ENCODE assay signal across 23 cellular contexts in genomic region chr3:3154879-3155610, GRCh38. TPM values are rescaled to one million over a fixed set of nuclear protein-coding genes. Genes with fewer than 3 reads are reported as not detected.
A peak's percentile ranks its signal among the peaks of the same experiment; 100 is the strongest.
DNase-seq lines count a peak whose midpoint lies in the region; ATAC-seq, FAIRE-seq and TF ChIP-seq lines count a peak whose summit lies in the region.
"Had no signal": no experiment of that assay in that cellular context is flagged by ENCODE, and none has a peak within 500 bp of the region (broad histone marks: within the 10 kb centered on the region; RNA-seq: fewer than 3 reads in every experiment).

No MANE protein-coding gene starts in this region.

- TF ChIP-seq EP300 in ovary (IDR thresholded peaks at IDR 0.05) = no peak

- POLR2A ChIA-PET in CD8-positive, alpha-beta memory T cell (lab: Charles Lee) = no interaction called here
- POLR2A ChIA-PET in naive thymus-derived CD4-positive, alpha-beta T cell (lab: Charles Lee) = interaction anchor here (0.7 to 1.8 kb wide), 2 partner anchors 9 to 20 kb away, joined by 3 to 6 read pairs; no protein-coding TSS in a partner anchor

- no peak for DNase-seq in CD8-positive, alpha-beta memory T cell
- DNase-seq in GM12892 (ENCODE audit: insufficient read length) (no peak), brain microvascular endothelial cell (no peak), CD14-positive monocyte (ENCODE audit: low spot score) (no peak), ovary (no peak)
- DNase-seq in activated naive CD8-positive, alpha-beta T cell treated with anti-CD3 and anti-CD28 coated beads for 36 hours = no peak
- no peak for DNase-seq in naive thymus-derived CD4-positive, alpha-beta T cell
- DNase-seq: activated effector memory CD4-positive, alpha-beta T cell treated with anti-CD3 and anti-CD28 coated beads, Interleukin-2, amount 50 U/mL, for 16 hours; AML-193; heart right ventricle; lower lobe of right lung; MM.1S; NCI-H1694; NCI-H82; OCI-M1; posterior cingulate gyrus; SIG-M5; stimulated activated CD4-positive, alpha-beta T cell treated with anti-CD3 and anti-CD28 coated beads, Interleukin-2, amount 100 ng/mL, for 24 hours; upper lobe of left lung had no signal

- no peaks in the 10 kb centered on the region for H3K9me3 ChIP-seq in CD8-positive, alpha-beta memory T cell (ENCODE audit: low read length)
- H3K9me3 ChIP-seq in naive thymus-derived CD4-positive, alpha-beta T cell (ENCODE audit: control insufficient read depth in 2 of 3, low read length in 3 of 3) = no peaks in the 10 kb centered on the region
- H3K9me3 ChIP-seq in ovary = no peaks in the 10 kb centered on the region
- H3K9me3 ChIP-seq: heart right ventricle, lower lobe of right lung, upper lobe of left lung had no signal

- H3K36me3 ChIP-seq in CD8-positive, alpha-beta memory T cell (ENCODE audit: insufficient read depth, low read length) = peaks cover 63% of the 10 kb centered on the region
- peaks cover 10 to 83% (median 40%) of the 10 kb centered on the region in 3 experiments for H3K36me3 ChIP-seq in naive thymus-derived CD4-positive, alpha-beta T cell (ENCODE audit: control insufficient read depth in 2 of 3, insufficient read depth in 3 of 3, low read length in 3 of 3)
- H3K36me3 ChIP-seq in brain microvascular endothelial cell (replicated peaks) = peaks cover 30% of the 10 kb centered on the region
- H3K36me3 ChIP-seq in ovary = no peaks in the 10 kb centered on the region

- CTCF ChIA-PET in CD8-positive, alpha-beta memory T cell (lab: Charles Lee) = interaction anchor here (1.1 kb wide), 1 partner anchor 15 kb away, joined by 3 read pairs; no protein-coding TSS in a partner anchor
- CTCF ChIA-PET in naive thymus-derived CD4-positive, alpha-beta T cell (lab: Charles Lee) = no interaction called here

- TF ChIP-seq CTCF in brain microvascular endothelial cell (IDR thresholded peaks at IDR 0.05; ENCODE audit: low read depth, low read length, missing control alignments) (no peak), CD14-positive monocyte (IDR thresholded peaks at IDR 0.05) (no peak), ovary (IDR thresholded peaks at IDR 0.05) (no peak)

- H3K9me3 Mint-ChIP-seq in CD8-positive, alpha-beta memory T cell = no peaks in the 10 kb centered on the region
- H3K9me3 Mint-ChIP-seq in activated naive CD8-positive, alpha-beta T cell treated with anti-CD3 and anti-CD28 coated beads for 36 hours = no peaks in the 10 kb centered on the region
- no peaks in the 10 kb centered on the region for H3K9me3 Mint-ChIP-seq in naive thymus-derived CD4-positive, alpha-beta T cell
- no peaks in the 10 kb centered on the region for H3K9me3 Mint-ChIP-seq in CD14-positive monocyte
- H3K9me3 Mint-ChIP-seq: IgD-negative memory B cell; T-helper 1 cell treated with Interleukin-12 subunit alpha and Interleukin-12 subunit beta and Interleukin-4 antibody, amounts not matched to agents 30 μg/mL and 1 μg/mL, for 36 hours had no signal

- peaks cover 13% of the 10 kb centered on the region for H3K4me1 ChIP-seq in CD8-positive, alpha-beta memory T cell (ENCODE audit: insufficient read depth, low read length)
- peaks cover 4 to 7% of the 10 kb centered on the region in 2 donors for H3K4me1 ChIP-seq in naive thymus-derived CD4-positive, alpha-beta T cell (ENCODE audit: control insufficient read depth in 2 of 2, insufficient read depth in 2 of 2, low read length in 2 of 2)
- no peaks in the 10 kb centered on the region for H3K4me1 ChIP-seq in ovary (ENCODE audit: insufficient read depth)

- in situ Hi-C loops in brain microvascular endothelial cell (cut with HindIII; ENCODE audit: low pct_ligation_motif_present, low sequenced_read_pairs) = no loop called here

- FAIRE-seq in GM12892 (lab: Jason Lieb, UNC) = no peak

- H3K27ac Mint-ChIP-seq in CD8-positive, alpha-beta memory T cell = peak overlapping the region in 7 of 8 donors; percentile 3 to 85 (median 56)
- peak overlapping the region; percentile 14 for H3K27ac Mint-ChIP-seq in activated naive CD8-positive, alpha-beta T cell treated with anti-CD3 and anti-CD28 coated beads for 36 hours
- peak overlapping the region; percentile 15 to 89 (median 76) for H3K27ac Mint-ChIP-seq in naive thymus-derived CD4-positive, alpha-beta T cell
- H3K27ac Mint-ChIP-seq in CD14-positive monocyte = peak overlapping the region in 3 of 7 donors; percentile 4 to 11 (median 10)
- H3K27ac Mint-ChIP-seq: T-helper 1 cell treated with Interleukin-12 subunit alpha and Interleukin-12 subunit beta and Interleukin-4 antibody, amounts not matched to agents 30 μg/mL and 1 μg/mL, for 36 hours had no signal

- WGBS in ovary, 3 donors = 92 to 95% (median 95%) methylated on average over 5 of the region's 5 CpGs

- intact Hi-C loops in naive thymus-derived CD4-positive, alpha-beta T cell (cut with micrococcal nuclease) = loop anchor here in 1 of 2 donors (1.0 kb wide), 1 partner anchor 9 kb away; no protein-coding TSS in a partner anchor
- intact Hi-C loops in CD14-positive monocyte (cut with micrococcal nuclease) = no loop called here
- intact Hi-C loops in ovary (cut with DNase I) = no loop called here

- no peaks in the 10 kb centered on the region for H3K27me3 Mint-ChIP-seq in CD8-positive, alpha-beta memory T cell
- H3K27me3 Mint-ChIP-seq in activated naive CD8-positive, alpha-beta T cell treated with anti-CD3 and anti-CD28 coated beads for 36 hours = no peaks in the 10 kb centered on the region
- no peaks in the 10 kb centered on the region for H3K27me3 Mint-ChIP-seq in naive thymus-derived CD4-positive, alpha-beta T cell
- H3K27me3 Mint-ChIP-seq in CD14-positive monocyte (ENCODE audit: low read depth in 3 of 3) = no peaks in the 10 kb centered on the region
- H3K27me3 Mint-ChIP-seq: IgD-negative memory B cell had no signal

- H3K4me3 ChIP-seq in CD8-positive, alpha-beta memory T cell (ENCODE audit: low read length) = no peak overlapping the region
- H3K4me3 ChIP-seq in naive thymus-derived CD4-positive, alpha-beta T cell (ENCODE audit: low read length) = no peak overlapping the region
- no peak overlapping the region for H3K4me3 ChIP-seq in brain microvascular endothelial cell (ENCODE audit: low read depth, low read length)
- H3K4me3 ChIP-seq in ovary = no peak overlapping the region
- H3K4me3 ChIP-seq: heart right ventricle, lower lobe of right lung, upper lobe of left lung had no signal

- TF ChIP-seq POLR2A in GM12892 (IDR thresholded peaks at IDR 0.05; ENCODE audit: low read depth, low read length) (peak; percentile 41; the same call in 1 of the 2 replicates), ovary (IDR thresholded peaks at IDR 0.05) (no peak)

- no peaks in the 10 kb centered on the region for H3K27me3 ChIP-seq in CD8-positive, alpha-beta memory T cell (ENCODE audit: insufficient read depth, low read length, poor library complexity, severe bottlenecking)
- no peaks in the 10 kb centered on the region for H3K27me3 ChIP-seq in naive thymus-derived CD4-positive, alpha-beta T cell (ENCODE audit: control insufficient read depth in 2 of 2, insufficient read depth in 2 of 2, low read length in 2 of 2)
- no peaks in the 10 kb centered on the region for H3K27me3 ChIP-seq in brain microvascular endothelial cell (replicated peaks)
- no peaks in the 10 kb centered on the region for H3K27me3 ChIP-seq in ovary
- H3K27me3 ChIP-seq: heart right ventricle, upper lobe of left lung had no signal

- peaks cover 7 to 93% (median 26%) of the 10 kb centered on the region in 3 donors for H3K36me3 Mint-ChIP-seq in CD8-positive, alpha-beta memory T cell
- H3K36me3 Mint-ChIP-seq in activated naive CD8-positive, alpha-beta T cell treated with anti-CD3 and anti-CD28 coated beads for 36 hours = peaks cover 37% of the 10 kb centered on the region
- peaks cover 6 to 54% (median 39%) of the 10 kb centered on the region in 5 donors for H3K36me3 Mint-ChIP-seq in naive thymus-derived CD4-positive, alpha-beta T cell
- H3K36me3 Mint-ChIP-seq in CD14-positive monocyte = peaks cover 85 to 92% of the 10 kb centered on the region in 2 donors

- peaks cover 26 to 75% (median 68%) of the 10 kb centered on the region in 3 donors for H3K4me1 Mint-ChIP-seq in CD8-positive, alpha-beta memory T cell
- H3K4me1 Mint-ChIP-seq in activated naive CD8-positive, alpha-beta T cell treated with anti-CD3 and anti-CD28 coated beads for 36 hours = peaks cover 23% of the 10 kb centered on the region
- H3K4me1 Mint-ChIP-seq in naive thymus-derived CD4-positive, alpha-beta T cell = peaks cover 10 to 86% (median 55%) of the 10 kb centered on the region in 7 donors
- H3K4me1 Mint-ChIP-seq in CD14-positive monocyte = no peaks in the 10 kb centered on the region

- no peak overlapping the region for H3K4me3 Mint-ChIP-seq in CD8-positive, alpha-beta memory T cell
- H3K4me3 Mint-ChIP-seq in activated naive CD8-positive, alpha-beta T cell treated with anti-CD3 and anti-CD28 coated beads for 36 hours = no peak overlapping the region
- no peak overlapping the region for H3K4me3 Mint-ChIP-seq in naive thymus-derived CD4-positive, alpha-beta T cell
- no peak overlapping the region for H3K4me3 Mint-ChIP-seq in CD14-positive monocyte
- H3K4me3 Mint-ChIP-seq: IgD-negative memory B cell; T-helper 1 cell treated with Interleukin-12 subunit alpha and Interleukin-12 subunit beta and Interleukin-4 antibody, amounts not matched to agents 30 μg/mL and 1 μg/mL, for 36 hours had no signal

- no peak for ATAC-seq in naive thymus-derived CD4-positive, alpha-beta T cell
- ATAC-seq: heart right ventricle, lower lobe of right lung had no signal

- H3K27ac ChIP-seq in CD8-positive, alpha-beta memory T cell (ENCODE audit: low read depth, low read length) = no peak overlapping the region
- H3K27ac ChIP-seq in naive thymus-derived CD4-positive, alpha-beta T cell (ENCODE audit: low read depth, low read length) = peak overlapping the region; percentile 37
- no peak overlapping the region for H3K27ac ChIP-seq in brain microvascular endothelial cell
- no peak overlapping the region for H3K27ac ChIP-seq in ovary
- H3K27ac ChIP-seq: lower lobe of right lung had no signal

RNA-seq across cellular contexts. Expression of gene CRBN, which starts 24.4 kb away (rescaled TPM):
- 10 to 100 TPM; 41.7 to 47.8 TPM for total RNA-seq in CD8-positive, alpha-beta memory T cell
- 156 TPM for polyA plus RNA-seq in CD8-positive, alpha-beta memory T cell
- 26.7 TPM for polyA plus RNA-seq in GM12892 (2012; ENCODE audit: missing spikeins)
- total RNA-seq in activated naive CD8-positive, alpha-beta T cell treated with anti-CD3 and anti-CD28 coated beads for 36 hours = 10 to 100 TPM; 37.7 to 43.6 TPM
- total RNA-seq in naive thymus-derived CD4-positive, alpha-beta T cell = 100 to 1,000 TPM in 4 of 5 experiments, 10 to 100 TPM in 1; 69.1 to 169 (median 134) TPM
- 100 to 1,000 TPM; 171 to 198 TPM for polyA plus RNA-seq in naive thymus-derived CD4-positive, alpha-beta T cell
- polyA plus RNA-seq in CD14-positive monocyte (10 to 100 TPM; 96.1 to 98.3 TPM), ovary (10 to 100 TPM; 39.1 to 41.2 TPM)
- total RNA-seq in ovary = 100 to 1,000 TPM in 1 of 7 donors, 10 to 100 TPM in 6; 45.1 to 102 (median 56.2) TPM

RNA-seq across cellular contexts. Expression of gene TRNT1, which starts 28.3 kb away (rescaled TPM):
- 10 to 100 TPM; 58.9 to 60.2 TPM for total RNA-seq in CD8-positive, alpha-beta memory T cell
- polyA plus RNA-seq in CD8-positive, alpha-beta memory T cell = 20.4 TPM
- 27.8 TPM for polyA plus RNA-seq in GM12892 (2012; ENCODE audit: missing spikeins)
- total RNA-seq in activated naive CD8-positive, alpha-beta T cell treated with anti-CD3 and anti-CD28 coated beads for 36 hours = 10 to 100 TPM; 52.0 to 59.5 TPM
- total RNA-seq in naive thymus-derived CD4-positive, alpha-beta T cell = 10 to 100 TPM; 36.4 to 44.5 (median 38.8) TPM
- 10 to 100 TPM; 22.7 to 26.9 TPM for polyA plus RNA-seq in naive thymus-derived CD4-positive, alpha-beta T cell
- 10 to 100 TPM; 10.3 to 15.8 TPM for polyA plus RNA-seq in CD14-positive monocyte
- total RNA-seq in ovary = 10 to 100 TPM; 13.1 to 29.0 (median 17.5) TPM
- polyA plus RNA-seq in ovary = 10 to 100 TPM in 1 of 2 donors, 1 to 10 TPM in 1; 8.5 to 15.5 TPM

RNA-seq across cellular contexts. Expression of gene IL5RA, which starts 44.9 kb away (rescaled TPM):
- total RNA-seq in CD8-positive, alpha-beta memory T cell = under 1 TPM; 0.70 to 0.73 TPM
- 0.16 TPM for polyA plus RNA-seq in CD8-positive, alpha-beta memory T cell
- polyA plus RNA-seq in GM12892 (2012; ENCODE audit: missing spikeins) = 0.25 TPM
- not detected for total RNA-seq in activated naive CD8-positive, alpha-beta T cell treated with anti-CD3 and anti-CD28 coated beads for 36 hours
- 1 to 10 TPM in 2 of 5 experiments, not detected in 3; 1.1 to 8.7 TPM for total RNA-seq in naive thymus-derived CD4-positive, alpha-beta T cell
- polyA plus RNA-seq in naive thymus-derived CD4-positive, alpha-beta T cell = not detected
- not detected for polyA plus RNA-seq in CD14-positive monocyte
- 1 to 10 TPM in 3 of 7 donors, under 1 TPM in 2, not detected in 2; 0.55 to 7.9 (median 1.3) TPM for total RNA-seq in ovary
- under 1 TPM; 0.07 to 0.63 TPM for polyA plus RNA-seq in ovary
- total RNA-seq: G401, skeletal muscle tissue had no signal
